In genomic region chr15:67040277-67040676, GRCh38 we compare ENCODE assay signal across 1 cellular context.
TF ChIP-seq lines count a peak whose summit lies in the region.

No MANE protein-coding gene starts in this region.

TF ChIP-seq in IMR-90, 13 proteins besides CTCF, POLR2A, EP300 and RAD21 (continued from another document):
- TF ChIP-seq, protein P1, sequence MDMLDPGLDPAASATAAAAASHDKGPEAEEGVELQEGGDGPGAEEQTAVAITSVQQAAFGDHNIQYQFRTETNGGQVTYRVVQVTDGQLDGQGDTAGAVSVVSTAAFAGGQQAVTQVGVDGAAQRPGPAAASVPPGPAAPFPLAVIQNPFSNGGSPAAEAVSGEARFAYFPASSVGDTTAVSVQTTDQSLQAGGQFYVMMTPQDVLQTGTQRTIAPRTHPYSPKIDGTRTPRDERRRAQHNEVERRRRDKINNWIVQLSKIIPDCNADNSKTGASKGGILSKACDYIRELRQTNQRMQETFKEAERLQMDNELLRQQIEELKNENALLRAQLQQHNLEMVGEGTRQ (IDR thresholded peaks at IDR 0.05; ENCODE audit: low read depth, low read length): no peak
- no peak for TF ChIP-seq MAFK (IDR thresholded peaks at IDR 0.05; ENCODE audit: low read depth, low read length)
- TF ChIP-seq RFX5 (IDR thresholded peaks at IDR 0.05; ENCODE audit: low read depth, low read length): no peak
- TF ChIP-seq MAZ (IDR thresholded peaks at IDR 0.05; ENCODE audit: borderline replicate concordance, low read depth, low read length): no peak
- no peak for TF ChIP-seq CEBPB (IDR thresholded peaks at IDR 0.05; ENCODE audit: low read depth, low read length)
- TF ChIP-seq SMC3 (IDR thresholded peaks at IDR 0.05; ENCODE audit: low read depth, low read length): no peak
